Comparison of ENCODE assay signal across 8 cellular contexts in the genomic region with DNA sequence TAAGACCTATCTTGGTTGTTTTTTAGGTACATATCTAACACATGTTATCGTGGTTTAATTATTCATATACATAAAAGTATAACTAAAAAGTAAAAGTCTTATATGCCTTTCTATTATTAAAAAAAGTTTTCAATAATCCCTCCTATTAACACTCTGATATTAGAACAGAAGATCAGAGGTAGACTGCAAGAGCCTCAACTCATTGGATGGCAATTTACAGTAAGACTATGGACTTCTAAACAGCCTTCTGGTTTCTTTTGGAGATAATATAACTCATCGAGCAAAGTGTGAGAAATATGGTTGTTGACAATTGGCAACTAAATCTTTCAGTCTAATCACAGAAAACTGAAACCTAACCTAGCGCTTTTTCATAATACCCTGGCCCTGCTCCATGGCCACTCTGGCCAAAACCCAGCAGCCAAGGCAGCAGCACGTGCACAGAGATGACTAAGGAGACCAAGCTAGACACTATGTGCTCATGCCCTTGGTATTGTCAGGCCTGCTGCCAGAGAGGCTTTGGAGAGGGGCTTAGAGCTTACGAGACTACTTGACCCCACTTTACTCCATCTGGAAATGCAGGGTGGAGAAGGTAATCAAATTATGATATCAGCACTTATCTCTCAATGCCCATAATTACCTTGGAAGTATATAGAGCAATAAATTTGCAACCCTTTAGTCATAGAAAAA. TPM values are rescaled to one million over a fixed set of nuclear protein-coding genes. Genes with fewer than 3 reads are reported as not detected.
DNase-seq lines count a peak whose midpoint lies in the region; ATAC-seq and TF ChIP-seq lines count a peak whose summit lies in the region.

No MANE protein-coding gene starts in this region.

- no peaks in the 10 kb centered on the region for H3K36me3 ChIP-seq in colonic mucosa
- H3K36me3 ChIP-seq in lung (ENCODE audit: control insufficient read depth in 2 of 2, insufficient read depth in 2 of 2, low read length in 2 of 2): peaks cover 0 to 1% of the 10 kb centered on the region in 2 donors

- H3K27ac ChIP-seq in colonic mucosa (no peak overlapping the region), lung (ENCODE audit: low read depth in 1 of 2, low read length in 1 of 2) (peak overlapping the region in 1 of 2 donors; percentile 77)

- no peak overlapping the region for H3K27ac Mint-ChIP-seq in activated naive CD8-positive, alpha-beta T cell treated with anti-CD3 and anti-CD28 coated beads, Interleukin-2, amount 50 U/mL, for 24 hours
- H3K27ac Mint-ChIP-seq in type B pancreatic cell: no peak overlapping the region

- no peak overlapping the region for H3K9ac ChIP-seq in colonic mucosa (ENCODE audit: low read depth in 2 of 2, low read length in 2 of 2)

- H3K9me3 ChIP-seq in colonic mucosa (no peaks in the 10 kb centered on the region), lung (ENCODE audit: control insufficient read depth in 2 of 2, insufficient read depth in 1 of 2, low read length in 1 of 2) (no peaks in the 10 kb centered on the region)

- H3K4me1 Mint-ChIP-seq in activated naive CD8-positive, alpha-beta T cell treated with anti-CD3 and anti-CD28 coated beads, Interleukin-2, amount 50 U/mL, for 24 hours: peaks cover 7% of the 10 kb centered on the region
- peaks cover 3% of the 10 kb centered on the region for H3K4me1 Mint-ChIP-seq in type B pancreatic cell (ENCODE audit: unreplicated experiment)

- no peak overlapping the region for H3K4me3 ChIP-seq in colonic mucosa
- no peak overlapping the region for H3K4me3 ChIP-seq in lung

- intact Hi-C loops in colonic mucosa (cut with DNase I): no loop called here

- no peak overlapping the region for H3K4me3 Mint-ChIP-seq in activated naive CD8-positive, alpha-beta T cell treated with anti-CD3 and anti-CD28 coated beads, Interleukin-2, amount 50 U/mL, for 24 hours
- no peak overlapping the region for H3K4me3 Mint-ChIP-seq in type B pancreatic cell

- H3K27me3 Mint-ChIP-seq in activated naive CD8-positive, alpha-beta T cell treated with anti-CD3 and anti-CD28 coated beads, Interleukin-2, amount 50 U/mL, for 24 hours: no peaks in the 10 kb centered on the region
- H3K27me3 Mint-ChIP-seq in type B pancreatic cell: no peaks in the 10 kb centered on the region

- no peaks in the 10 kb centered on the region for H3K9me3 Mint-ChIP-seq in activated naive CD8-positive, alpha-beta T cell treated with anti-CD3 and anti-CD28 coated beads, Interleukin-2, amount 50 U/mL, for 24 hours
- no peaks in the 10 kb centered on the region for H3K9me3 Mint-ChIP-seq in type B pancreatic cell

- in situ Hi-C loops in ACHN (cut with HindIII; ENCODE audit: low pct_ligation_motif_present, low pct_unique_long_range_greater_than_20kb, low sequenced_read_pairs): no loop called here

- H3K4me1 ChIP-seq in colonic mucosa: no peaks in the 10 kb centered on the region
- peaks cover 7 to 16% of the 10 kb centered on the region in 2 donors for H3K4me1 ChIP-seq in lung (ENCODE audit: control insufficient read depth in 2 of 2, insufficient read depth in 2 of 2, low read length in 2 of 2)

- peak; percentile 87 for DNase-seq in ACHN
- DNase-seq in NCI-H2196 (lab: John Stamatoyannopoulos, UW; ENCODE audit: unreplicated experiment): peak; percentile 64
- peak; percentile 56 for DNase-seq in colonic mucosa
- peak; percentile 90 for DNase-seq in lung (ENCODE audit: low spot score)
- no peak for DNase-seq in activated naive CD8-positive, alpha-beta T cell treated with anti-CD3 and anti-CD28 coated beads, Interleukin-2, amount 50 U/mL, for 24 hours
- no peak for DNase-seq in SKM-1 (lab: John Stamatoyannopoulos, UW; ENCODE audit: unreplicated experiment)
- DNase-seq in type B pancreatic cell (ENCODE audit: extremely low spot score, unreplicated experiment): no peak

- ATAC-seq in lung (ENCODE audit: insufficient read depth, low FRiP score) (peak; percentile 89), GM19467 (IDR thresholded peaks at IDR 0.05; ENCODE audit: unreplicated experiment) (no peak)
- no peak for ATAC-seq in activated naive CD8-positive, alpha-beta T cell treated with anti-CD3 and anti-CD28 coated beads, Interleukin-2, amount 50 U/mL, for 24 hours

- 39 to 66% methylated on average over 5 of the region's 5 CpGs for WGBS in lung, 2 donors

- no peaks in the 10 kb centered on the region for H3K27me3 ChIP-seq in colonic mucosa
- no peaks in the 10 kb centered on the region for H3K27me3 ChIP-seq in lung (ENCODE audit: control insufficient read depth, insufficient read depth)

- H3K36me3 Mint-ChIP-seq in activated naive CD8-positive, alpha-beta T cell treated with anti-CD3 and anti-CD28 coated beads, Interleukin-2, amount 50 U/mL, for 24 hours (ENCODE audit: low read depth): peaks cover 38% of the 10 kb centered on the region
- H3K36me3 Mint-ChIP-seq in type B pancreatic cell: peaks cover 11% of the 10 kb centered on the region

- TF ChIP-seq CTCF in colonic mucosa (IDR thresholded peaks at IDR 0.05) (no peak), lung (IDR thresholded peaks at IDR 0.05; ENCODE audit: control extremely low read depth, extremely low read depth) (no peak), type B pancreatic cell (conservative IDR thresholded peaks at IDR 0.05) (no peak)

RNA-seq across cellular contexts. Expression of gene EEF1AKMT1, which starts 40.6 kb away (rescaled TPM):
- 1 to 10 TPM; 4.8 to 5.2 TPM for total RNA-seq in colonic mucosa
- 10 to 100 TPM; 11.1 to 11.9 TPM for total RNA-seq in lung
- 10 to 100 TPM in 1 of 2 donors, 1 to 10 TPM in 1; 6.7 to 14.7 TPM for polyA plus RNA-seq in lung
- total RNA-seq in type B pancreatic cell (ENCODE audit: low replicate concordance): 6.9 and 11.3 TPM in 2 replicates

Comparison
In these comparisons a context has a peak if more than half of its experiments do, and no peak if none do; other contexts are left out.
1. DNase-seq: peak in ACHN (single experiment), NCI-H2196 (single experiment), colonic mucosa (single experiment) and lung (single experiment); none in activated naive CD8-positive, alpha-beta T cell treated with anti-CD3 and anti-CD28 coated beads, Interleukin-2, amount 50 U/mL, for 24 hours (single experiment), SKM-1 (single experiment) and type B pancreatic cell (single experiment).